Comparison of ENCODE assay signal across 7 cellular contexts in genomic region chr2:234495801-234496441, GRCh38. TPM values are rescaled to one million over a fixed set of nuclear protein-coding genes. Genes with fewer than 3 reads are reported as not detected.
DNase-seq lines count a peak whose midpoint lies in the region; TF ChIP-seq lines count a peak whose summit lies in the region.

No MANE protein-coding gene starts in this region.

- H3K27me3 Mint-ChIP-seq in glutamatergic neuron (ENCODE audit: unreplicated experiment), result peaks cover 18% of the 10 kb centered on the region
- peaks cover 13% of the 10 kb centered on the region for H3K27me3 Mint-ChIP-seq in progenitor cell of endocrine pancreas

- H3K36me3 Mint-ChIP-seq in glutamatergic neuron (ENCODE audit: unreplicated experiment) (no peaks in the 10 kb centered on the region), progenitor cell of endocrine pancreas (ENCODE audit: insufficient read depth) (peaks cover 6% of the 10 kb centered on the region)

- H3K4me3 Mint-ChIP-seq in glutamatergic neuron (ENCODE audit: unreplicated experiment), result peak overlapping the region; percentile 98
- peak overlapping the region; percentile 96 for H3K4me3 Mint-ChIP-seq in progenitor cell of endocrine pancreas (ENCODE audit: low read depth)

- TF ChIP-seq CTCF in GM12864 (IDR thresholded peaks at IDR 0.05; ENCODE audit: low read depth, low read length, missing control alignments) (no peak), glutamatergic neuron (IDR thresholded peaks at IDR 0.05; ENCODE audit: partially characterized antibody, unreplicated experiment) (no peak), progenitor cell of endocrine pancreas (IDR thresholded peaks at IDR 0.05; ENCODE audit: unreplicated experiment) (no peak)

- H3K4me1 Mint-ChIP-seq in glutamatergic neuron (ENCODE audit: low read depth, unreplicated experiment) (peaks cover 11% of the 10 kb centered on the region), progenitor cell of endocrine pancreas (ENCODE audit: low read depth) (peaks cover 15% of the 10 kb centered on the region)

- peak overlapping the region; percentile 97 for H3K27ac Mint-ChIP-seq in glutamatergic neuron (ENCODE audit: unreplicated experiment)
- H3K27ac Mint-ChIP-seq in progenitor cell of endocrine pancreas, result peak overlapping the region; percentile 96

- H3K9me3 Mint-ChIP-seq in glutamatergic neuron (ENCODE audit: unreplicated experiment) (peaks cover 15% of the 10 kb centered on the region), progenitor cell of endocrine pancreas (ENCODE audit: low read depth) (no peaks in the 10 kb centered on the region)

- peak overlapping the region; percentile 79 for H3K4me3 ChIP-seq in GM12864 (ENCODE audit: low read depth, low read length)

- DNase-seq in GM12864 (ENCODE audit: low read depth) (no peak), HuH-7 (ENCODE audit: low spot score) (peak; percentile 14), glutamatergic neuron (peak; percentile 57), progenitor cell of endocrine pancreas (ENCODE audit: low spot score, unreplicated experiment) (no peak), globus pallidus (ENCODE audit: low spot score) (no peak), GOT3 (lab: John Stamatoyannopoulos, UW) (no peak)
- peak; percentile 70 to 71 for DNase-seq in activated T-cell treated with anti-CD3 and anti-CD28 coated beads, Interleukin-2, amount 50 U/mL, for 48 hours

RNA-seq across cellular contexts. Expression of gene ARL4C, which starts 1.0 kb away (rescaled TPM):
- total RNA-seq in glutamatergic neuron (ENCODE audit: unreplicated experiment) (23.2 TPM), progenitor cell of endocrine pancreas (39.9 and 41.8 TPM in 2 replicates)

Comparison
In these comparisons a context has a peak if more than half of its experiments do, and no peak if none do; other contexts are left out.
1. DNase-seq: peak in HuH-7 (single experiment), activated T-cell treated with anti-CD3 and anti-CD28 coated beads, Interleukin-2, amount 50 U/mL, for 48 hours (2 of 2) and glutamatergic neuron (single experiment); none in GM12864 (single experiment), progenitor cell of endocrine pancreas (single experiment), globus pallidus (single experiment) and GOT3 (single experiment).